ENCODE assay signal across 8 cellular contexts in the genomic region with DNA sequence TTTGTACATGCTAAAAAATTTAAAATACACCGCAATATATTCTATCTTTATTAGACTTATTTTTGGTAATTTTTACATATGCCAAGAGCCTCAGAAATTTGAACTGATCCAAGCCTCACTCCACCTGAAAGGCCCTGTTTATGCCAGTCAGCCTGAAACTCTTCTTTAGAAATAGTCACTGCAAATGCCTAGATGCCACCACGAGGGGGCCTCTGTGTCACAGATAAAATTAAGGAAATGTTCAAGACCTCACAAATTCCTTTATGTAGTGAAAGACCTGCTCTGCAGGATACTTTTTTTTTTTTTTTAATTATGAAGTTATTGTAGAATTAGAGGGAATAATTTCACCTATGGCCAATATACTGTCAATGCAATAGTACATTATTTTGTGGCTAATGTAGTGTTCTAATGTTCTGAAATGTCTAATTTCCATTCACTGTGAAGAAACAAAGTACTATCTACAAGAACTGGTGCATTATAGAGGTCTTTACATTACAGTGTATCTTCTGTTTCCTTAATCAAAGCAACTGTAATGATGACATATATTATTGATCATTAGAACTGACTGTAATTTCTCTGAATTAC.
DNase-seq lines count a peak whose midpoint lies in the region; ATAC-seq and TF ChIP-seq lines count a peak whose summit lies in the region.

No MANE protein-coding gene starts in this region.

- H3K27me3 Mint-ChIP-seq in activated CD8-positive, alpha-beta T cell treated with anti-CD3 and anti-CD28 coated beads for 36 hours: no peaks in the 10 kb centered on the region

- no peak overlapping the region for H3K27ac ChIP-seq in effector memory CD4-positive, alpha-beta T cell (ENCODE audit: insufficient read depth, low read length, poor library complexity, severe bottlenecking)

- no peaks in the 10 kb centered on the region for H3K9me3 Mint-ChIP-seq in activated CD8-positive, alpha-beta T cell treated with anti-CD3 and anti-CD28 coated beads for 36 hours

- no peaks in the 10 kb centered on the region for H3K36me3 Mint-ChIP-seq in activated CD8-positive, alpha-beta T cell treated with anti-CD3 and anti-CD28 coated beads for 36 hours (ENCODE audit: low read depth)

- no peaks in the 10 kb centered on the region for H3K27me3 ChIP-seq in effector memory CD4-positive, alpha-beta T cell (replicated peaks; ENCODE audit: control insufficient read depth, insufficient read depth, low read length, poor library complexity, severe bottlenecking)

- H3K36me3 ChIP-seq in effector memory CD4-positive, alpha-beta T cell (ENCODE audit: control insufficient read depth, insufficient read depth, low read length): no peaks in the 10 kb centered on the region
- no peaks in the 10 kb centered on the region for H3K36me3 ChIP-seq in mucosa of descending colon (ENCODE audit: low read depth)

- TF ChIP-seq CTCF in activated CD8-positive, alpha-beta T cell treated with anti-CD3 and anti-CD28 coated beads for 36 hours (IDR thresholded peaks at IDR 0.05): peak; percentile 92
- peak; percentile 48 for TF ChIP-seq CTCF in mucosa of descending colon (IDR thresholded peaks at IDR 0.05)

- H3K4me3 Mint-ChIP-seq in activated CD8-positive, alpha-beta T cell treated with anti-CD3 and anti-CD28 coated beads for 36 hours: no peak overlapping the region

- H3K4me1 ChIP-seq in effector memory CD4-positive, alpha-beta T cell (ENCODE audit: control insufficient read depth, insufficient read depth, low read length, poor library complexity, severe bottlenecking): no peaks in the 10 kb centered on the region
- H3K4me1 ChIP-seq in mucosa of descending colon (ENCODE audit: low read depth): no peaks in the 10 kb centered on the region

- intact Hi-C loops in activated CD8-positive, alpha-beta T cell treated with anti-CD3 and anti-CD28 coated beads for 36 hours (cut with micrococcal nuclease): loop anchor here (1.0 kb wide), 1 partner anchor 48 kb away; no protein-coding TSS in a partner anchor
- intact Hi-C loops in mucosa of descending colon (cut with DNase I, micrococcal nuclease): no loop called here

- CTCF ChIA-PET in activated CD8-positive, alpha-beta T cell treated with anti-CD3 and anti-CD28 coated beads for 36 hours (lab: Charles Lee): interaction anchor here (0.7 to 3.8 kb wide), 7 partner anchors 11 to 1113 kb away, joined by 3 to 86 read pairs (median 5); a partner anchor contains a TSS

- no peaks in the 10 kb centered on the region for H3K9me3 ChIP-seq in effector memory CD4-positive, alpha-beta T cell (ENCODE audit: control insufficient read depth, low read length)
- no peaks in the 10 kb centered on the region for H3K9me3 ChIP-seq in mucosa of descending colon

- H3K4me1 Mint-ChIP-seq in activated CD8-positive, alpha-beta T cell treated with anti-CD3 and anti-CD28 coated beads for 36 hours (ENCODE audit: low read depth): peaks cover 32% of the 10 kb centered on the region

- no peak overlapping the region for H3K4me3 ChIP-seq in effector memory CD4-positive, alpha-beta T cell (ENCODE audit: insufficient read depth, low read depth, low read length, poor library complexity, severe bottlenecking)
- no peak overlapping the region for H3K4me3 ChIP-seq in mucosa of descending colon

- POLR2A ChIA-PET in activated CD8-positive, alpha-beta T cell treated with anti-CD3 and anti-CD28 coated beads for 36 hours (lab: Charles Lee): no interaction called here

- DNase-seq in NCI-H1436 (lab: John Stamatoyannopoulos, UW) (peak; percentile 16), NCI-H1436 treated with DMSO at 0.1 percent for 48 hours (lab: John Stamatoyannopoulos, UW) (no peak), NCI-H510A (lab: John Stamatoyannopoulos, UW) (peak; percentile 0), mucosa of descending colon (peak in 2 of 3 donors; percentile 58 to 90)
- peak; percentile 91 for DNase-seq in activated CD8-positive, alpha-beta T cell treated with anti-CD3 and anti-CD28 coated beads for 36 hours
- DNase-seq in effector memory CD4-positive, alpha-beta T cell: peak; percentile 46 to 59 (median 50)
- DNase-seq in stimulated activated CD8-positive, alpha-beta memory T cell treated with anti-CD3 and anti-CD28 coated beads, Interleukin-7, amount 100 ng/mL, for 4 hours (ENCODE audit: low read depth in 2 of 2): peak; percentile 50 to 73

- no peak overlapping the region for H3K27ac Mint-ChIP-seq in activated CD8-positive, alpha-beta T cell treated with anti-CD3 and anti-CD28 coated beads for 36 hours

- ATAC-seq in HG02885 (IDR thresholded peaks at IDR 0.05; ENCODE audit: poor library complexity, unreplicated experiment) (peak; percentile 55), mucosa of descending colon (peak; percentile 75)
- ATAC-seq in activated CD8-positive, alpha-beta T cell treated with anti-CD3 and anti-CD28 coated beads for 36 hours: peak; percentile 65
